16 cellular contexts compared by ENCODE assay signal in the genomic region with DNA sequence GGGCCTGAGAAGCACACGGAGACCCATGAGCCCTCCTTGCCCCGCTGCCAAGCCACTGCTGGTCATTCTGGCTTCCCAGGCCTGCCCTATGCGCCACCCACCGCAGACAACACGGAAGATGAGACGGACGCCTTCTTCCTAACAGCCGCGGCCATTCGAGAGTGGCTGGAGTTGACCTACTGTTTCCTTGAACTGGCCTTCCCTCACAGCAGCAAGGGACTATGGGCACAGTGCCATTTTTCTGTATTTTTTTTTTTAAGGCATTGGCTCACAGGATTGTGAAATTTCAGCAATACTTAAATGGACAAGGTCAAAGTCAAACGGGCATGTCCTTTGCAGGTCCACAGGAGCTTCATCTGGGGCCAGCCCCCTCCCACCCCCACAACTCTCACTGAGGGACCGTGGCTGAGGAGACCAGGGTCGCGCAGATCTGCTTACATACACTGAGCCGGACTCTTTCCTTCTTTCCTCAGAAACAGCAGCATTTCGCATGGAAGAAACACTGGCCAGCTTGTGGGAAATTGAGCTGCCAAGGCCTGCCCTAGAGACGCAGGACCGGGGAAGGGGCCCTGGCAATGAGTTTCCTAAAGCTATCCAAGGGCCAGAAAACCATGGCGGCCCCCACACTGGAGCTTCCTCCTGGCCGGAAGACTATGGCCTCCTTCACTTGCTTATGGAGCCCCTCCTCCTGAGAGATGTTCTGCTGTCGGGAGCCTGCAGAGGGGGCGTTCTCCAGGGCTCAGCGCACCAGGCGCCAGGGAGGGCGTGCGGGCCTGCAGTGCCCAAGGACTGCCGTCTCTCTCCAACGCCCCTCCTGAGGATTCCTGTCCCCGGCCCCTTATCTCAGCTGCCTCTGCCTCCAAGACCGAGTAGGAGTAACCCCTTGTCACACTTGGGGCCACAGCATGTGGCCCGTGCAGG.
DNase-seq lines count a peak whose midpoint lies in the region; ATAC-seq and TF ChIP-seq lines count a peak whose summit lies in the region.
"Had no signal": no experiment of that assay in that cellular context is flagged by ENCODE, and none has a peak within 500 bp of the region (broad histone marks: within the 10 kb centered on the region; RNA-seq: fewer than 3 reads in every experiment).

No MANE protein-coding gene starts in this region.

- peak overlapping the region in 38 of 59 donors; percentile 5 to 62 (median 41) for H3K27ac ChIP-seq in dorsolateral prefrontal cortex
- H3K27ac ChIP-seq: 22Rv1, KMS-11, prostate gland, SJSA1, tibial artery had no signal

- ATAC-seq in activated CD4-positive, alpha-beta T cell treated with anti-CD3 and anti-CD28 coated beads for 36 hours: no peak

- H3K27ac Mint-ChIP-seq in activated CD4-positive, alpha-beta T cell treated with anti-CD3 and anti-CD28 coated beads for 36 hours: peak overlapping the region; percentile 63
- no peak overlapping the region for H3K27ac Mint-ChIP-seq in activated CD4-positive, alpha-beta T cell treated with anti-CD3 and anti-CD28 coated beads, Interleukin-2, amount 10 ng/mL, durations not matched to agents 7 days and 5 days
- H3K27ac Mint-ChIP-seq: activated naive CD8-positive, alpha-beta T cell had no signal

- H3K4me3 ChIP-seq in dorsolateral prefrontal cortex: no peak overlapping the region
- H3K4me3 ChIP-seq: prostate gland, SJSA1, tibial artery had no signal

- H3K36me3 Mint-ChIP-seq in activated CD4-positive, alpha-beta T cell treated with anti-CD3 and anti-CD28 coated beads for 36 hours (ENCODE audit: low read depth): no peaks in the 10 kb centered on the region
- H3K36me3 Mint-ChIP-seq in activated CD4-positive, alpha-beta T cell treated with anti-CD3 and anti-CD28 coated beads, Interleukin-2, amount 10 ng/mL, durations not matched to agents 7 days and 5 days (ENCODE audit: low read depth): no peaks in the 10 kb centered on the region
- H3K36me3 Mint-ChIP-seq: activated naive CD8-positive, alpha-beta T cell had no signal

- H3K9me3 Mint-ChIP-seq in activated CD4-positive, alpha-beta T cell treated with anti-CD3 and anti-CD28 coated beads for 36 hours (ENCODE audit: low read depth): no peaks in the 10 kb centered on the region
- no peaks in the 10 kb centered on the region for H3K9me3 Mint-ChIP-seq in activated CD4-positive, alpha-beta T cell treated with anti-CD3 and anti-CD28 coated beads, Interleukin-2, amount 10 ng/mL, durations not matched to agents 7 days and 5 days

- CTCF ChIA-PET in activated CD4-positive, alpha-beta T cell treated with anti-CD3 and anti-CD28 coated beads for 36 hours (lab: Charles Lee): interaction anchor here (0.7 kb wide), 2 partner anchors 46 to 94 kb away, joined by 3 to 4 read pairs; no protein-coding TSS in a partner anchor
- CTCF ChIA-PET in activated CD4-positive, alpha-beta T cell treated with anti-CD3 and anti-CD28 coated beads, Interleukin-2, amount 10 ng/mL, durations not matched to agents 7 days and 5 days (lab: Charles Lee): interaction anchor here (1.0 kb wide), 1 partner anchor 16 kb away, joined by 3 read pairs; no protein-coding TSS in a partner anchor

- H3K27me3 ChIP-seq in dorsolateral prefrontal cortex: no peaks in the 10 kb centered on the region
- H3K27me3 ChIP-seq: SJSA1, tibial artery had no signal

- no peak for TF ChIP-seq CTCF in dorsolateral prefrontal cortex (IDR thresholded peaks at IDR 0.05 in 54 of 56, conservative IDR thresholded peaks at IDR 0.05 in 2 of 56; ENCODE audit: low read depth in 1 of 56, partially characterized antibody in 56 of 56)

- DNase-seq in activated CD4-positive, alpha-beta T cell treated with anti-CD3 and anti-CD28 coated beads for 36 hours: no peak
- DNase-seq in activated CD4-positive, alpha-beta T cell treated with anti-CD3 and anti-CD28 coated beads, Interleukin-2, amount 10 ng/mL, durations not matched to agents 7 days and 5 days: no peak
- DNase-seq in HuH-7.5 (ENCODE audit: low spot score): peak; percentile 34
- no peak for DNase-seq in dorsolateral prefrontal cortex
- DNase-seq in renal cortical epithelial cell (ENCODE audit: low read depth): peak; percentile 60
- DNase-seq in UCSD-AML1 (lab: John Stamatoyannopoulos, UW; ENCODE audit: unreplicated experiment): no peak
- no peak for DNase-seq in Kasumi-1 (lab: John Stamatoyannopoulos, UW)
- no peak for DNase-seq in putamen (ENCODE audit: low spot score)
- DNase-seq: NCI-H1436 treated with DMSO at 0.1 percent for 48 hours, NCI-H226, tibial artery had no signal

- H3K4me1 Mint-ChIP-seq in activated CD4-positive, alpha-beta T cell treated with anti-CD3 and anti-CD28 coated beads for 36 hours: peaks cover 8% of the 10 kb centered on the region
- peaks cover 2% of the 10 kb centered on the region for H3K4me1 Mint-ChIP-seq in activated CD4-positive, alpha-beta T cell treated with anti-CD3 and anti-CD28 coated beads, Interleukin-2, amount 10 ng/mL, durations not matched to agents 7 days and 5 days

- H3K27me3 Mint-ChIP-seq in activated CD4-positive, alpha-beta T cell treated with anti-CD3 and anti-CD28 coated beads for 36 hours: peaks cover 3% of the 10 kb centered on the region
- no peaks in the 10 kb centered on the region for H3K27me3 Mint-ChIP-seq in activated CD4-positive, alpha-beta T cell treated with anti-CD3 and anti-CD28 coated beads, Interleukin-2, amount 10 ng/mL, durations not matched to agents 7 days and 5 days

- no peak overlapping the region for H3K4me3 Mint-ChIP-seq in activated CD4-positive, alpha-beta T cell treated with anti-CD3 and anti-CD28 coated beads for 36 hours
- H3K4me3 Mint-ChIP-seq in activated CD4-positive, alpha-beta T cell treated with anti-CD3 and anti-CD28 coated beads, Interleukin-2, amount 10 ng/mL, durations not matched to agents 7 days and 5 days: no peak overlapping the region
- H3K4me3 Mint-ChIP-seq: activated naive CD8-positive, alpha-beta T cell had no signal

- intact Hi-C loops in activated CD4-positive, alpha-beta T cell treated with anti-CD3 and anti-CD28 coated beads for 36 hours (cut with DNase I, micrococcal nuclease): no loop called here
- intact Hi-C loops in dorsolateral prefrontal cortex (cut with DNase I): no loop called here

- POLR2A ChIA-PET in activated CD4-positive, alpha-beta T cell treated with anti-CD3 and anti-CD28 coated beads for 36 hours (lab: Charles Lee): no interaction called here
- POLR2A ChIA-PET in activated CD4-positive, alpha-beta T cell treated with anti-CD3 and anti-CD28 coated beads, Interleukin-2, amount 10 ng/mL, durations not matched to agents 7 days and 5 days (lab: Charles Lee): no interaction called here

Comparison
In these comparisons a context has a peak if more than half of its experiments do, and no peak if none do; other contexts are left out.
1. DNase-seq: peak in HuH-7.5 (single experiment) and renal cortical epithelial cell (single experiment); none in activated CD4-positive, alpha-beta T cell treated with anti-CD3 and anti-CD28 coated beads for 36 hours (single experiment), activated CD4-positive, alpha-beta T cell treated with anti-CD3 and anti-CD28 coated beads, Interleukin-2, amount 10 ng/mL, durations not matched to agents 7 days and 5 days (single experiment), dorsolateral prefrontal cortex (0 of 10), UCSD-AML1 (single experiment), Kasumi-1 (0 of 2) and putamen (single experiment).